ENCODE assay signal across 8 cellular contexts in genomic region chr15:60128000-60128376, GRCh38.
A peak's percentile ranks its signal among the peaks of the same experiment; 100 is the strongest.
DNase-seq lines count a peak whose midpoint lies in the region; ATAC-seq and TF ChIP-seq lines count a peak whose summit lies in the region.

No MANE protein-coding gene starts in this region.

- H3K36me3 ChIP-seq in Loucy (ENCODE audit: insufficient read depth, low read length), result no peaks in the 10 kb centered on the region

- TF ChIP-seq CTCF in Loucy (conservative IDR thresholded peaks at IDR 0.05; ENCODE audit: low read length), result no peak
- TF ChIP-seq CTCF in dorsolateral prefrontal cortex (IDR thresholded peaks at IDR 0.05 in 54 of 56, conservative IDR thresholded peaks at IDR 0.05 in 2 of 56; ENCODE audit: low read depth in 1 of 56, partially characterized antibody in 56 of 56), result no peak

- intact Hi-C loops in dorsolateral prefrontal cortex (cut with DNase I), result loop anchor here in 1 of 2 donors (5.0 kb wide), 1 partner anchor 54 kb away; no protein-coding TSS in a partner anchor

- peak overlapping the region; percentile 86 for H3K4me3 Mint-ChIP-seq in natural killer cell treated with Interleukin-12 subunit alpha and Interleukin-12 subunit beta and Interleukin-15 and Interleukin-18, amount 100 ng/mL, for 72 hours

- peak overlapping the region; percentile 73 to 92 for H3K27ac Mint-ChIP-seq in natural killer cell treated with Interleukin-12 subunit alpha and Interleukin-12 subunit beta and Interleukin-15 and Interleukin-18, amount 100 ng/mL, for 72 hours

- H2AFZ ChIP-seq in Loucy (ENCODE audit: low read length), result peak overlapping the region; percentile 92

- H3K36me3 Mint-ChIP-seq in natural killer cell treated with Interleukin-12 subunit alpha and Interleukin-12 subunit beta and Interleukin-15 and Interleukin-18, amount 100 ng/mL, for 72 hours, result no peaks in the 10 kb centered on the region

- H3F3A ChIP-seq in Loucy (ENCODE audit: low read depth), result no peaks in the 10 kb centered on the region

- H3K79me2 ChIP-seq in Loucy (ENCODE audit: insufficient read depth, low read length), result no peaks in the 10 kb centered on the region

- peak overlapping the region in 46 of 59 donors; percentile 9 to 90 (median 62) for H3K27ac ChIP-seq in dorsolateral prefrontal cortex

- H3K4me3 ChIP-seq in Loucy (ENCODE audit: low read length, poor library complexity, severe bottlenecking) (peak overlapping the region; percentile 80), dorsolateral prefrontal cortex (peak overlapping the region; percentile 31 to 76 (median 61))

- peaks cover 63% of the 10 kb centered on the region for H3K4me1 ChIP-seq in Loucy (ENCODE audit: insufficient read depth, low read length, poor library complexity, severe bottlenecking)

- H3K4me1 Mint-ChIP-seq in natural killer cell treated with Interleukin-12 subunit alpha and Interleukin-12 subunit beta and Interleukin-15 and Interleukin-18, amount 100 ng/mL, for 72 hours (ENCODE audit: low read depth in 2 of 2), result peaks cover 16 to 20% of the 10 kb centered on the region in 2 donors

- H3K4me2 ChIP-seq in Loucy (ENCODE audit: low read depth, low read length, poor library complexity, severe bottlenecking), result peak overlapping the region; percentile 94

- H3K9me2 ChIP-seq in Loucy (replicated peaks; ENCODE audit: low read depth, low read length), result no peaks in the 10 kb centered on the region

- no peak for ATAC-seq in natural killer cell treated with Interleukin-12 subunit alpha and Interleukin-12 subunit beta and Interleukin-15 and Interleukin-18, amount 100 ng/mL, for 72 hours
- ATAC-seq in HG03196 (IDR thresholded peaks at IDR 0.05; ENCODE audit: unreplicated experiment), result no peak

- no peaks in the 10 kb centered on the region for H4K20me1 ChIP-seq in Loucy (ENCODE audit: insufficient read depth, low read length, poor library complexity, severe bottlenecking)

- H3K9ac ChIP-seq in Loucy (ENCODE audit: low read depth, low read length, poor library complexity, severe bottlenecking), result peak overlapping the region; percentile 79

- no peaks in the 10 kb centered on the region for H3K9me3 ChIP-seq in Loucy (ENCODE audit: insufficient read depth, low read depth, low read length)

- DNase-seq in Ammon's horn (ENCODE audit: low spot score) (peak; percentile 19), dorsolateral prefrontal cortex (no peak), NCI-H2196 treated with DMSO at 0.1 percent for 48 hours (lab: John Stamatoyannopoulos, UW; ENCODE audit: unreplicated experiment) (no peak), NCI-H1417 treated with DMSO at 0.1 percent for 48 hours (lab: John Stamatoyannopoulos, UW) (no peak)
- no peak for DNase-seq in natural killer cell treated with Interleukin-12 subunit alpha and Interleukin-12 subunit beta and Interleukin-15 and Interleukin-18, amount 100 ng/mL, for 72 hours (ENCODE audit: low spot score)
- no peak for DNase-seq in effector CD4-positive, alpha-beta T cell

- no peaks in the 10 kb centered on the region for H3K9me3 Mint-ChIP-seq in natural killer cell treated with Interleukin-12 subunit alpha and Interleukin-12 subunit beta and Interleukin-15 and Interleukin-18, amount 100 ng/mL, for 72 hours

- H3K27me3 ChIP-seq in Loucy (ENCODE audit: insufficient read depth, low read length, poor library complexity, severe bottlenecking), result no peaks in the 10 kb centered on the region
- peaks cover 0 to 24% (median 0%) of the 10 kb centered on the region in 45 donors for H3K27me3 ChIP-seq in dorsolateral prefrontal cortex

- H3K27me3 Mint-ChIP-seq in natural killer cell treated with Interleukin-12 subunit alpha and Interleukin-12 subunit beta and Interleukin-15 and Interleukin-18, amount 100 ng/mL, for 72 hours, result peaks cover 5 to 6% of the 10 kb centered on the region in 2 donors
